Comparison of ENCODE assay signal across 21 cellular contexts in genomic region chr5:132101385-132101880, GRCh38. TPM values are rescaled to one million over a fixed set of nuclear protein-coding genes. Genes with fewer than 3 reads are reported as not detected.
DNase-seq lines count a peak whose midpoint lies in the region; ATAC-seq, FAIRE-seq and TF ChIP-seq lines count a peak whose summit lies in the region.
"Had no signal": no experiment of that assay in that cellular context is flagged by ENCODE, and none has a peak within 500 bp of the region (broad histone marks: within the 10 kb centered on the region; RNA-seq: fewer than 3 reads in every experiment).

No MANE protein-coding gene starts in this region.

- intact Hi-C loops in activated T-helper 2 cell treated with anti-CD3 and anti-CD28 coated beads, Interferon-gamma antibody, Interleukin-2, Interleukin-4, amounts not matched to agents 10 μg/mL and 5 μg/mL and 100 μg/mL, durations not matched to agents 14 hours and 24 hours and 36 hours (cut with micrococcal nuclease), result loop anchor here (10.0 kb wide), 2 partner anchors 393 to 653 kb away; partner anchors contain the start of gene IRF1

- FAIRE-seq in H54 (lab: Jason Lieb, UNC), result no peak

- H3K4me3 Mint-ChIP-seq in T-helper 1 cell treated with Interleukin-12 subunit alpha and Interleukin-12 subunit beta and Interleukin-4 antibody, amounts not matched to agents 30 μg/mL and 1 μg/mL, for 36 hours, result peak overlapping the region; percentile 53
- H3K4me3 Mint-ChIP-seq in activated T-helper 2 cell treated with anti-CD3 and anti-CD28 coated beads, Interferon-gamma antibody, Interleukin-2, Interleukin-4, amounts not matched to agents 10 μg/mL and 5 μg/mL and 100 μg/mL, durations not matched to agents 14 hours and 24 hours and 36 hours (ENCODE audit: low read depth), result peak overlapping the region; percentile 59
- peak overlapping the region; percentile 40 for H3K4me3 Mint-ChIP-seq in natural killer cell treated with Interleukin-12 subunit alpha and Interleukin-12 subunit beta and Interleukin-15 and Interleukin-18, amount 100 ng/mL, for 72 hours
- H3K4me3 Mint-ChIP-seq: activated naive CD4-positive, alpha-beta T cell treated with anti-CD3 and anti-CD28 coated beads for 36 hours had no signal

- H3K27me3 Mint-ChIP-seq in T-helper 1 cell treated with Interleukin-12 subunit alpha and Interleukin-12 subunit beta and Interleukin-4 antibody, amounts not matched to agents 30 μg/mL and 1 μg/mL, for 36 hours (ENCODE audit: low read depth), result no peaks in the 10 kb centered on the region
- no peaks in the 10 kb centered on the region for H3K27me3 Mint-ChIP-seq in activated T-helper 2 cell treated with anti-CD3 and anti-CD28 coated beads, Interferon-gamma antibody, Interleukin-2, Interleukin-4, amounts not matched to agents 10 μg/mL and 5 μg/mL and 100 μg/mL, durations not matched to agents 14 hours and 24 hours and 36 hours (ENCODE audit: low read depth)
- no peaks in the 10 kb centered on the region for H3K27me3 Mint-ChIP-seq in natural killer cell treated with Interleukin-12 subunit alpha and Interleukin-12 subunit beta and Interleukin-15 and Interleukin-18, amount 100 ng/mL, for 72 hours

- ATAC-seq in natural killer cell treated with Interleukin-12 subunit alpha and Interleukin-12 subunit beta and Interleukin-15 and Interleukin-18, amount 100 ng/mL, for 72 hours, result no peak

- DNase-seq in T-helper 1 cell (no peak), H54 (ENCODE audit: insufficient read length, low spot score) (no peak), NCI-H510A (lab: John Stamatoyannopoulos, UW) (no peak), mucosa of gallbladder (ENCODE audit: low spot score) (no peak)
- peak; percentile 6 for DNase-seq in activated T-helper 2 cell treated with anti-CD3 and anti-CD28 coated beads, Interferon-gamma antibody, Interleukin-2, Interleukin-4, amounts not matched to agents 10 μg/mL and 5 μg/mL and 100 μg/mL, durations not matched to agents 14 hours and 24 hours and 36 hours (ENCODE audit: low spot score)
- no peak for DNase-seq in natural killer cell treated with Interleukin-12 subunit alpha and Interleukin-12 subunit beta and Interleukin-15 and Interleukin-18, amount 100 ng/mL, for 72 hours (ENCODE audit: low spot score)
- DNase-seq: brain microvascular endothelial cell, C1 segment of cervical spinal cord, KG1, NCI-H1417 treated with DMSO at 0.1 percent for 48 hours, NCI-H82, tibial artery had no signal

- H3K27ac Mint-ChIP-seq in T-helper 1 cell treated with Interleukin-12 subunit alpha and Interleukin-12 subunit beta and Interleukin-4 antibody, amounts not matched to agents 30 μg/mL and 1 μg/mL, for 36 hours, result peak overlapping the region; percentile 90
- peak overlapping the region; percentile 99 for H3K27ac Mint-ChIP-seq in activated T-helper 2 cell treated with anti-CD3 and anti-CD28 coated beads, Interferon-gamma antibody, Interleukin-2, Interleukin-4, amounts not matched to agents 10 μg/mL and 5 μg/mL and 100 μg/mL, durations not matched to agents 14 hours and 24 hours and 36 hours
- H3K27ac Mint-ChIP-seq in natural killer cell treated with Interleukin-12 subunit alpha and Interleukin-12 subunit beta and Interleukin-15 and Interleukin-18, amount 100 ng/mL, for 72 hours, result peak overlapping the region; percentile 81 to 88

- H3K9me3 Mint-ChIP-seq in T-helper 1 cell treated with Interleukin-12 subunit alpha and Interleukin-12 subunit beta and Interleukin-4 antibody, amounts not matched to agents 30 μg/mL and 1 μg/mL, for 36 hours, result no peaks in the 10 kb centered on the region
- peaks cover 6% of the 10 kb centered on the region for H3K9me3 Mint-ChIP-seq in activated T-helper 2 cell treated with anti-CD3 and anti-CD28 coated beads, Interferon-gamma antibody, Interleukin-2, Interleukin-4, amounts not matched to agents 10 μg/mL and 5 μg/mL and 100 μg/mL, durations not matched to agents 14 hours and 24 hours and 36 hours
- no peaks in the 10 kb centered on the region for H3K9me3 Mint-ChIP-seq in natural killer cell treated with Interleukin-12 subunit alpha and Interleukin-12 subunit beta and Interleukin-15 and Interleukin-18, amount 100 ng/mL, for 72 hours
- H3K9me3 Mint-ChIP-seq: activated naive CD4-positive, alpha-beta T cell treated with anti-CD3 and anti-CD28 coated beads for 36 hours had no signal

- peaks cover 86% of the 10 kb centered on the region for H3K4me1 Mint-ChIP-seq in T-helper 1 cell treated with Interleukin-12 subunit alpha and Interleukin-12 subunit beta and Interleukin-4 antibody, amounts not matched to agents 30 μg/mL and 1 μg/mL, for 36 hours (ENCODE audit: low read depth)
- peaks cover 90% of the 10 kb centered on the region for H3K4me1 Mint-ChIP-seq in activated T-helper 2 cell treated with anti-CD3 and anti-CD28 coated beads, Interferon-gamma antibody, Interleukin-2, Interleukin-4, amounts not matched to agents 10 μg/mL and 5 μg/mL and 100 μg/mL, durations not matched to agents 14 hours and 24 hours and 36 hours (ENCODE audit: low read depth)
- H3K4me1 Mint-ChIP-seq in natural killer cell treated with Interleukin-12 subunit alpha and Interleukin-12 subunit beta and Interleukin-15 and Interleukin-18, amount 100 ng/mL, for 72 hours (ENCODE audit: low read depth in 2 of 2), result peaks cover 68 to 72% of the 10 kb centered on the region in 2 donors

- H3K36me3 Mint-ChIP-seq in T-helper 1 cell treated with Interleukin-12 subunit alpha and Interleukin-12 subunit beta and Interleukin-4 antibody, amounts not matched to agents 30 μg/mL and 1 μg/mL, for 36 hours (ENCODE audit: low read depth), result peaks cover 19% of the 10 kb centered on the region
- peaks cover 27% of the 10 kb centered on the region for H3K36me3 Mint-ChIP-seq in activated T-helper 2 cell treated with anti-CD3 and anti-CD28 coated beads, Interferon-gamma antibody, Interleukin-2, Interleukin-4, amounts not matched to agents 10 μg/mL and 5 μg/mL and 100 μg/mL, durations not matched to agents 14 hours and 24 hours and 36 hours (ENCODE audit: low read depth)
- no peaks in the 10 kb centered on the region for H3K36me3 Mint-ChIP-seq in natural killer cell treated with Interleukin-12 subunit alpha and Interleukin-12 subunit beta and Interleukin-15 and Interleukin-18, amount 100 ng/mL, for 72 hours

- no peaks in the 10 kb centered on the region for H3K9me3 ChIP-seq in KOPT-K1 (ENCODE audit: insufficient read depth, low read length, poor library complexity, severe bottlenecking)
- H3K9me3 ChIP-seq: HAP-1, tibial artery had no signal

- no peaks in the 10 kb centered on the region for H3K36me3 ChIP-seq in KOPT-K1 (ENCODE audit: insufficient read depth, low read length)
- H3K36me3 ChIP-seq: brain microvascular endothelial cell, HAP-1, tibial artery had no signal

- peak overlapping the region; percentile 93 for H3K27ac ChIP-seq in KOPT-K1 (ENCODE audit: low read depth, low read length, poor library complexity, severe bottlenecking)
- H3K27ac ChIP-seq: 22Rv1, brain microvascular endothelial cell, RWPE1, tibial artery had no signal

- no peak for TF ChIP-seq POLR2A in H54 (IDR thresholded peaks at IDR 0.05; ENCODE audit: low read depth, low read length)

RNA-seq across cellular contexts. Expression of gene CSF2, which starts 27.8 kb away (rescaled TPM):
- 764 and 772 TPM in 2 replicates for total RNA-seq in activated T-helper 2 cell treated with anti-CD3 and anti-CD28 coated beads, Interferon-gamma antibody, Interleukin-2, Interleukin-4, amounts not matched to agents 10 μg/mL and 5 μg/mL and 100 μg/mL, durations not matched to agents 14 hours and 24 hours and 36 hours
- total RNA-seq in natural killer cell treated with Interleukin-12 subunit alpha and Interleukin-12 subunit beta and Interleukin-15 and Interleukin-18, amount 100 ng/mL, for 72 hours, result 100 to 1,000 TPM in 1 of 2 donors, 10 to 100 TPM in 1; 41.4 to 125 TPM
- total RNA-seq in mucosa of gallbladder, result not detected
- total RNA-seq: liver, myocyte, skeletal muscle tissue had no signal

RNA-seq across cellular contexts. Expression of gene IL3, which starts 41.0 kb away (rescaled TPM):
- total RNA-seq in activated T-helper 2 cell treated with anti-CD3 and anti-CD28 coated beads, Interferon-gamma antibody, Interleukin-2, Interleukin-4, amounts not matched to agents 10 μg/mL and 5 μg/mL and 100 μg/mL, durations not matched to agents 14 hours and 24 hours and 36 hours, result 140 and 142 TPM in 2 replicates
- total RNA-seq in natural killer cell treated with Interleukin-12 subunit alpha and Interleukin-12 subunit beta and Interleukin-15 and Interleukin-18, amount 100 ng/mL, for 72 hours, result under 1 TPM in 1 of 2 donors, not detected in 1; 0.36 TPM
- total RNA-seq in mucosa of gallbladder, result not detected
- total RNA-seq: activated naive CD4-positive, alpha-beta T cell treated with anti-CD3 and anti-CD28 coated beads for 36 hours; liver; myocyte; skeletal muscle tissue had no signal

Comparison
In these comparisons a context has a peak if more than half of its experiments do, and no peak if none do; other contexts are left out.
1. RNA of gene CSF2, which starts 27.8 kb away (total RNA-seq): 764 to 772 TPM in activated T-helper 2 cell treated with anti-CD3 and anti-CD28 coated beads, Interferon-gamma antibody, Interleukin-2, Interleukin-4, amounts not matched to agents 10 μg/mL and 5 μg/mL and 100 μg/mL, durations not matched to agents 14 hours and 24 hours and 36 hours and 41.4 to 125 TPM in natural killer cell treated with Interleukin-12 subunit alpha and Interleukin-12 subunit beta and Interleukin-15 and Interleukin-18, amount 100 ng/mL, for 72 hours; not detected in mucosa of gallbladder (single experiment); every median in the first group is over 10 times any median in the second.
2. RNA of gene IL3, which starts 41.0 kb away (total RNA-seq): 140 to 142 TPM in activated T-helper 2 cell treated with anti-CD3 and anti-CD28 coated beads, Interferon-gamma antibody, Interleukin-2, Interleukin-4, amounts not matched to agents 10 μg/mL and 5 μg/mL and 100 μg/mL, durations not matched to agents 14 hours and 24 hours and 36 hours; 0.36 TPM in natural killer cell treated with Interleukin-12 subunit alpha and Interleukin-12 subunit beta and Interleukin-15 and Interleukin-18, amount 100 ng/mL, for 72 hours and not detected in mucosa of gallbladder (single experiment); every median in the first group is over 100 times any median in the second.
3. Peak in every context shown above with its lines, with median percentiles within 50 percentile points of each other: H3K27ac Mint-ChIP-seq and H3K4me3 Mint-ChIP-seq.